ENCODE assay signal across 8 cellular contexts in genomic region chr7:48202916-48203315, GRCh38. TPM values are rescaled to one million over a fixed set of nuclear protein-coding genes. Genes with fewer than 3 reads are reported as not detected.
"Had no signal": no experiment of that assay in that cellular context is flagged by ENCODE, and none has a peak within 500 bp of the region (broad histone marks: within the 10 kb centered on the region; RNA-seq: fewer than 3 reads in every experiment).

No MANE protein-coding gene starts in this region.

RNA-seq across cellular contexts. Expression of gene ABCA13, which starts 31.7 kb away (rescaled TPM):
- total RNA-seq: activated B cell treated with CpG ODN at 0.5 μM for 24 hours; activated CD4-positive, alpha-beta memory T cell treated with anti-CD3 and anti-CD28 coated beads for 36 hours; activated CD4-positive, alpha-beta memory T cell treated with anti-CD3 and anti-CD28 coated beads, Interleukin-2, amount 10 ng/mL, durations not matched to agents 7 days and 5 days; activated CD4-positive, alpha-beta T cell treated with anti-CD3 and anti-CD28 coated beads for 36 hours; activated CD4-positive, alpha-beta T cell treated with anti-CD3 and anti-CD28 coated beads, Interleukin-2, amount 10 ng/mL, durations not matched to agents 24 days and 14 days; activated CD8-positive, alpha-beta memory T cell treated with anti-CD3 and anti-CD28 coated beads for 36 hours; activated CD8-positive, alpha-beta T cell treated with anti-CD3 and anti-CD28 coated beads for 36 hours; T-helper 17 cell had no signal
